8 cellular contexts compared by ENCODE assay signal in genomic region chr11:67056640-67057409, GRCh38. TPM values are rescaled to one million over a fixed set of nuclear protein-coding genes. Genes with fewer than 3 reads are reported as not detected.
A peak's percentile ranks its signal among the peaks of the same experiment; 100 is the strongest.
DNase-seq lines count a peak whose midpoint lies in the region; ATAC-seq and TF ChIP-seq lines count a peak whose summit lies in the region.

RHOD (plus strand) TSS chr11:67056847; CDS start chr11:67056903, 56 bp downstream.

- H3K36me3 Mint-ChIP-seq in CD14-positive monocyte: no peaks in the 10 kb centered on the region
- H3K36me3 Mint-ChIP-seq in stimulated activated memory B cell treated with anti-CD40 and anti-IgM and Interleukin-4, amounts not matched to agents 10 μg/mL and 1 μg/mL and 100 μg/mL, for 72 hours: no peaks in the 10 kb centered on the region

- peak within 1 kb of the TSS; percentile 95 for H3K4me2 ChIP-seq in PC-3 (ENCODE audit: low read length)

- in situ Hi-C loops in T47D (cut with HindIII; ENCODE audit: low pct_unique_long_range_greater_than_20kb, low sequenced_read_pairs): no loop called here

- peak within 1 kb of the TSS; percentile 77 for H3K4me3 ChIP-seq in PC-3 (ENCODE audit: low read length)
- H3K4me3 ChIP-seq in kidney epithelial cell (ENCODE audit: low read depth, low read length): peak within 1 kb of the TSS; percentile 53

- peak within 1 kb of the TSS; percentile 60 to 86 for H3K4me3 Mint-ChIP-seq in CD14-positive monocyte
- H3K4me3 Mint-ChIP-seq in stimulated activated memory B cell treated with anti-CD40 and anti-IgM and Interleukin-4, amounts not matched to agents 10 μg/mL and 1 μg/mL and 100 μg/mL, for 72 hours: peak within 1 kb of the TSS; percentile 83

- BruUV-seq in PC-3 (replicated peaks; lab: Mats Ljungman, UMichigan): no TSS peak

- intact Hi-C loops in CD14-positive monocyte (cut with micrococcal nuclease) (no loop called here), PC-3 (cut with micrococcal nuclease) (loop anchor here (10.0 kb wide), 2 partner anchors 172 to 188 kb away; no protein-coding TSS in a partner anchor)

- DNase-seq in CD14-positive monocyte (ENCODE audit: low spot score): no peak
- peak; percentile 68 for DNase-seq in PC-3
- peak; percentile 82 to 87 for DNase-seq in T47D (ENCODE audit: low read depth in 1 of 2, low spot score in 1 of 2)
- no peak for DNase-seq in kidney epithelial cell (ENCODE audit: low read depth)
- DNase-seq in SKM-1 treated with dmso at 0.1 percent for 144 hours (lab: John Stamatoyannopoulos, UW; ENCODE audit: unreplicated experiment): no peak
- no peak for DNase-seq in DMS153 (lab: John Stamatoyannopoulos, UW)
- DNase-seq in globus pallidus (ENCODE audit: low spot score): no peak

- no peaks in the 10 kb centered on the region for H3K9me2 ChIP-seq in PC-3 (replicated peaks; ENCODE audit: low read length)

- H3K79me2 ChIP-seq in PC-3 (ENCODE audit: low read length): peaks cover 43% of the 10 kb centered on the region

- H3K9me3 ChIP-seq in PC-3 (ENCODE audit: low read length): no peaks in the 10 kb centered on the region

- H3K4me1 Mint-ChIP-seq in CD14-positive monocyte: peaks cover 7% of the 10 kb centered on the region
- peaks cover 12% of the 10 kb centered on the region for H3K4me1 Mint-ChIP-seq in stimulated activated memory B cell treated with anti-CD40 and anti-IgM and Interleukin-4, amounts not matched to agents 10 μg/mL and 1 μg/mL and 100 μg/mL, for 72 hours

- CTCF ChIA-PET in PC-3 (lab: Charles Lee): no interaction called here

- no peaks in the 10 kb centered on the region for H3K36me3 ChIP-seq in PC-3 (ENCODE audit: low read depth, low read length)
- no peaks in the 10 kb centered on the region for H3K36me3 ChIP-seq in kidney epithelial cell (ENCODE audit: control insufficient read depth, insufficient read depth, low read length)

- peak within 1 kb of the TSS; percentile 98 for H3K27ac ChIP-seq in PC-3 (ENCODE audit: low read length)

- TF ChIP-seq CTCF in CD14-positive monocyte (IDR thresholded peaks at IDR 0.05): no peak
- no peak for TF ChIP-seq CTCF in PC-3 (conservative IDR thresholded peaks at IDR 0.05; ENCODE audit: low read depth, low read length)
- no peak for TF ChIP-seq CTCF in kidney epithelial cell (IDR thresholded peaks at IDR 0.05; ENCODE audit: insufficient read depth, low read length, poor library complexity, severe bottlenecking)

- H3K27me3 ChIP-seq in PC-3 (ENCODE audit: low read length): no peaks in the 10 kb centered on the region
- H3K27me3 ChIP-seq in kidney epithelial cell (ENCODE audit: control insufficient read depth, insufficient read depth, low read length): no peaks in the 10 kb centered on the region

- peak within 1 kb of the TSS in 2 of 7 donors; percentile 57 to 81 for H3K27ac Mint-ChIP-seq in CD14-positive monocyte
- H3K27ac Mint-ChIP-seq in stimulated activated memory B cell treated with anti-CD40 and anti-IgM and Interleukin-4, amounts not matched to agents 10 μg/mL and 1 μg/mL and 100 μg/mL, for 72 hours: peak within 1 kb of the TSS; percentile 69

- H3K27me3 Mint-ChIP-seq in CD14-positive monocyte (ENCODE audit: low read depth in 3 of 3): peaks cover 35 to 52% (median 48%) of the 10 kb centered on the region in 3 donors
- peaks cover 50% of the 10 kb centered on the region for H3K27me3 Mint-ChIP-seq in stimulated activated memory B cell treated with anti-CD40 and anti-IgM and Interleukin-4, amounts not matched to agents 10 μg/mL and 1 μg/mL and 100 μg/mL, for 72 hours

- POLR2A ChIA-PET in PC-3 (lab: Charles Lee; ENCODE audit: unreplicated experiment): no interaction called here

- H3F3A ChIP-seq in PC-3 (ENCODE audit: low read length, unreplicated experiment): peaks cover 3% of the 10 kb centered on the region

- peak within 1 kb of the TSS; percentile 79 for H2AFZ ChIP-seq in PC-3 (ENCODE audit: low read length)

- peaks cover 49% of the 10 kb centered on the region for H3K4me1 ChIP-seq in PC-3 (ENCODE audit: insufficient read depth, low read length)

- peak within 1 kb of the TSS; percentile 87 for H3K9ac ChIP-seq in PC-3 (ENCODE audit: low read length)

- H3K9me3 Mint-ChIP-seq in CD14-positive monocyte: peaks cover 0 to 7% (median 0%) of the 10 kb centered on the region in 7 donors
- no peaks in the 10 kb centered on the region for H3K9me3 Mint-ChIP-seq in stimulated activated memory B cell treated with anti-CD40 and anti-IgM and Interleukin-4, amounts not matched to agents 10 μg/mL and 1 μg/mL and 100 μg/mL, for 72 hours

- peak; percentile 47 for ATAC-seq in PC-3
- peak; percentile 71 for ATAC-seq in stimulated activated memory B cell treated with anti-CD40 and anti-IgM and Interleukin-4, amounts not matched to agents 10 μg/mL and 1 μg/mL and 100 μg/mL, for 72 hours

- no peaks in the 10 kb centered on the region for H4K20me1 ChIP-seq in PC-3 (ENCODE audit: low read length)

RNA-seq across cellular contexts. Expression of gene RHOD, which starts in this region (rescaled TPM):
- not detected for polyA plus RNA-seq in CD14-positive monocyte
- total RNA-seq in PC-3 (2014; rRNA removed) (99.9 and 121 TPM in 2 replicates), kidney epithelial cell (97.0 and 112 TPM in 2 replicates)

Comparison
In these comparisons a context has a peak if more than half of its experiments do, and no peak if none do; other contexts are left out.
1. DNase-seq: peak in PC-3 (single experiment) and T47D (2 of 2); none in CD14-positive monocyte (single experiment), kidney epithelial cell (single experiment), SKM-1 treated with dmso at 0.1 percent for 144 hours (single experiment), DMS153 (single experiment) and globus pallidus (single experiment).